8 cellular contexts compared by ENCODE assay signal in genomic region chr2:189142893-189143759, GRCh38. TPM values are rescaled to one million over a fixed set of nuclear protein-coding genes. Genes with fewer than 3 reads are reported as not detected.
DNase-seq lines count a peak whose midpoint lies in the region; ATAC-seq and TF ChIP-seq lines count a peak whose summit lies in the region.

No MANE protein-coding gene starts in this region.

- DNase-seq in AML-193 (lab: John Stamatoyannopoulos, UW) (peak; percentile 58), NCI-H146 treated with DMSO at 0.1 percent for 48 hours (lab: John Stamatoyannopoulos, UW; ENCODE audit: unreplicated experiment) (peak; percentile 1), erythroblast (lab: John Stamatoyannopoulos, UW) (peak; percentile 72 to 78), renal cortical epithelial cell (ENCODE audit: low read depth) (peak; percentile 62), 8988T (no peak)
- peak; percentile 58 for DNase-seq in activated CD4-positive, alpha-beta T cell treated with anti-CD3 and anti-CD28 coated beads for 48 hours

- TF ChIP-seq POLR2A in erythroblast (IDR thresholded peaks at IDR 0.05; ENCODE audit: low read length), result no peak

- ATAC-seq in GM18502 (IDR thresholded peaks at IDR 0.05; ENCODE audit: poor library complexity, unreplicated experiment) (peak; percentile 99), HG02798 (IDR thresholded peaks at IDR 0.05; ENCODE audit: poor library complexity, unreplicated experiment) (peak; percentile 98)

RNA-seq across cellular contexts. Expression of gene COL5A2, which starts 36.4 kb away (rescaled TPM):
- 9.4 and 45.5 TPM in 2 replicates for total RNA-seq in renal cortical epithelial cell
